ENCODE assay signal across 1 cellular context in the genomic region with DNA sequence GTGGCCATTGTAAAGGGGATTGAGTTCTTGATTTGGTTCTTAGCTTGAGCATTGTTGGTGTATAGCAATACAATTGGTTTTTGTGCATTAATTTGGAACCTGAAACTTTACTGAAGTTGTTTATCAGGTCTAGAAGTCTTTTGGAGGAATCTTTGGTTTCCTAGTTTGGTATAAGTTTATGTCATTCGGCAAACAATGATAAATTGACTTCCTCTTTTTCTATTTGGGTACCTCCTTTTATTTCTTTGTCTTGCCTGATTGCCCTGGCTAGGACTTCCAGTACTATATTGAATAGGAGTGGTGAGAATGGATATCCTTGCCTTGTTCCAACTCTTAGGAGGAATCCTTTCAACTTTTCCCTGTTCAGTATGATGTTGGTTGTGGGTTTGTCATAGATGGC.
A peak's percentile ranks its signal among the peaks of the same experiment; 100 is the strongest.
TF ChIP-seq lines count a peak whose summit lies in the region.

No MANE protein-coding gene starts in this region.

TF ChIP-seq in K562, 482 proteins besides CTCF, POLR2A, EP300 and RAD21:
- no peak for TF ChIP-seq PBX2 (CRISPR knock-in tag; IDR thresholded peaks at IDR 0.05; ENCODE audit: low read depth)
- TF ChIP-seq PBX2 (tag; conservative IDR thresholded peaks at IDR 0.05; ENCODE audit: low read depth) = peak; percentile 65
- TF ChIP-seq ARID1B (IDR thresholded peaks at IDR 0.05) = 0 out of 2 replicates have a peak, but pooled peaks have one; percentile 20
- no peak for TF ChIP-seq BCLAF1 (IDR thresholded peaks at IDR 0.05; ENCODE audit: borderline replicate concordance in 1 of 2, control insufficient read depth in 1 of 2, low read depth in 2 of 2, low read length in 1 of 2)
- TF ChIP-seq SOX6 (IDR thresholded peaks at IDR 0.05) = peak; percentile 59; the same call in 1 of the 2 replicates
- TF ChIP-seq PTRF (tag; IDR thresholded peaks at IDR 0.05) = no peak
- TF ChIP-seq MCM7 (IDR thresholded peaks at IDR 0.05) = no peak
- TF ChIP-seq ETV6 (IDR thresholded peaks at IDR 0.05; ENCODE audit: borderline replicate concordance in 1 of 2, low read depth in 2 of 2, low read length in 1 of 2) = no peak
- no peak for TF ChIP-seq ETV6 (CRISPR knock-in tag; IDR thresholded peaks at IDR 0.05; ENCODE audit: borderline replicate concordance)
- 0 out of 2 replicates have a peak, but pooled peaks have one; percentile 9 for TF ChIP-seq TCF3 (CRISPR knock-in tag; IDR thresholded peaks at IDR 0.05)
- no peak for TF ChIP-seq PTBP1 (IDR thresholded peaks at IDR 0.05; ENCODE audit: low read depth, low read length)
- TF ChIP-seq SPI1 (IDR thresholded peaks at IDR 0.05; ENCODE audit: borderline replicate concordance, low read depth, low read length) = peak; percentile 93
- no peak for TF ChIP-seq FOXA1 (IDR thresholded peaks at IDR 0.05; ENCODE audit: borderline replicate concordance)
- no peak for TF ChIP-seq ZNF124 (CRISPR knock-in tag; IDR thresholded peaks at IDR 0.05)
- TF ChIP-seq ZFPM2 (CRISPR knock-in tag; IDR thresholded peaks at IDR 0.05) = no peak
- TF ChIP-seq TAF1 (IDR thresholded peaks at IDR 0.05; ENCODE audit: control insufficient read depth, extremely low read depth, insufficient read depth, low read length, severe bottlenecking) = no peak
- no peak for TF ChIP-seq BRD4 (IDR thresholded peaks at IDR 0.05)
- TF ChIP-seq ZNF551 (CRISPR knock-in tag; IDR thresholded peaks at IDR 0.05) = no peak
- no peak for TF ChIP-seq ZNF764 (CRISPR knock-in tag; IDR thresholded peaks at IDR 0.05; ENCODE audit: low read depth)
- no peak for TF ChIP-seq CTBP1 (IDR thresholded peaks at IDR 0.05; ENCODE audit: borderline replicate concordance)
- no peak for TF ChIP-seq RBM17 (IDR thresholded peaks at IDR 0.05; ENCODE audit: borderline replicate concordance, low read depth, low read length)
- no peak for TF ChIP-seq SIRT6 (IDR thresholded peaks at IDR 0.05; ENCODE audit: low read depth, low read length)
- no peak for TF ChIP-seq ZNF263 (CRISPR knock-in tag; IDR thresholded peaks at IDR 0.05; ENCODE audit: borderline replicate concordance)
- TF ChIP-seq CCAR2 (IDR thresholded peaks at IDR 0.05; ENCODE audit: low read depth, low read length) = no peak
- TF ChIP-seq ATF1 (CRISPR knock-in tag; IDR thresholded peaks at IDR 0.05) = no peak
- TF ChIP-seq ATF1 (tag; IDR thresholded peaks at IDR 0.05) = no peak
- TF ChIP-seq E2F4 (CRISPR knock-in tag; IDR thresholded peaks at IDR 0.05; ENCODE audit: low read depth) = no peak
- TF ChIP-seq MEIS2 (IDR thresholded peaks at IDR 0.05; ENCODE audit: partially characterized antibody) = peak; percentile 78
